Comparison of ENCODE assay signal across 8 cellular contexts in the genomic region with DNA sequence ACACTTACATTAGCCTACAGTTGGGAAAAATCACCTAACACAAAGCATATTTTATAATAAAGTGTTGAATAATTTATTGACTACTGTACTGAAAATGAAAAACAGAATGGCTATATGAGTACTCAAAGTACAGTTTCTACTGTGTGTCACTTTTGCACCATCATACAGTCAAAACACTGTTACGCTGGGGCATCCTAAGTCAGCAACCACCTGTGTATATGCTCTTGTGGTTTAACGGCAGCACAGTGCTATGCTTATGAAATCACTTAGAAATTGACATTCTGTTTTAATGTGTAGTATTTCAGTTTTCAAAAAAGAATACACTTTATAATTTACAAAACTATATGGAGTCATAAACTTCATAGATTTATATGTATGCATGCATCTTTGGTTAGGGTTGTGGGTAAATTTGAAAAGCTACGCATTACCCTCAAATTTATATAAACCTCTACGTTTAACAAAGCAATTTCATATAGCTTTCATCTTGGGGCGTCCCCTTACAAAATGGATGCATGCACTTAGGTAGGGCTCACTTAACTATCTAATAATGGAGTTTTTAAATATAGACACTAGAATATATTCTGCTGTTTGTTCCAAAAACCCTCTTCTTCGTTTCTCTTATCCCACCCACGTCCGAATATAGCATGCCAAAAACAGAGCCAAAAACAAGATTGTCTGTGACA. TPM values are rescaled to one million over a fixed set of nuclear protein-coding genes. Genes with fewer than 3 reads are reported as not detected.
DNase-seq lines count a peak whose midpoint lies in the region; ATAC-seq and TF ChIP-seq lines count a peak whose summit lies in the region.

No MANE protein-coding gene starts in this region.

- TF ChIP-seq POLR2A in ovary (IDR thresholded peaks at IDR 0.05) = no peak

- TF ChIP-seq EP300 in ovary (IDR thresholded peaks at IDR 0.05) = no peak

- H3K27ac ChIP-seq in MM.1S (ENCODE audit: low read length) (peak overlapping the region; percentile 64; the same call in 1 of the 2 replicates), colonic mucosa (no peak overlapping the region), ovary (no peak overlapping the region), substantia nigra (ENCODE audit: low read depth, low read length, poor library complexity, severe bottlenecking) (no peak overlapping the region)

- no peaks in the 10 kb centered on the region for H3K9me2 ChIP-seq in MM.1S (replicated peaks; ENCODE audit: insufficient read depth, low read length)

- H3K4me3 ChIP-seq in GM12865 (ENCODE audit: low read depth, low read length) (peak overlapping the region; percentile 67), MM.1S (ENCODE audit: low read length) (peak overlapping the region; percentile 95), colonic mucosa (peak overlapping the region; percentile 91), ovary (peak overlapping the region; percentile 43)

- DNase-seq in GM12865 (ENCODE audit: low read depth) = no peak
- DNase-seq in MM.1S = peak; percentile 50
- DNase-seq in colonic mucosa = no peak
- DNase-seq in ovary = no peak
- no peak for DNase-seq in pons (ENCODE audit: low spot score)
- DNase-seq in substantia nigra (lab: John Stamatoyannopoulos, UW) = no peak

- no peaks in the 10 kb centered on the region for H3K36me3 ChIP-seq in MM.1S (replicated peaks; ENCODE audit: insufficient read depth, low read length)
- no peaks in the 10 kb centered on the region for H3K36me3 ChIP-seq in colonic mucosa
- no peaks in the 10 kb centered on the region for H3K36me3 ChIP-seq in ovary

- intact Hi-C loops in colonic mucosa (cut with DNase I) (no loop called here), ovary (cut with DNase I) (no loop called here)

- peaks cover 35% of the 10 kb centered on the region for H3K79me2 ChIP-seq in MM.1S (ENCODE audit: low read length)

- H3K9ac ChIP-seq in MM.1S (ENCODE audit: low read length) (peak overlapping the region; percentile 82; the same call in 1 of the 2 replicates), colonic mucosa (ENCODE audit: low read depth in 2 of 2, low read length in 2 of 2) (no peak overlapping the region)

- H3K27me3 ChIP-seq in MM.1S (replicated peaks; ENCODE audit: insufficient read depth, low read length) = no peaks in the 10 kb centered on the region
- H3K27me3 ChIP-seq in colonic mucosa = no peaks in the 10 kb centered on the region
- no peaks in the 10 kb centered on the region for H3K27me3 ChIP-seq in ovary

- no peaks in the 10 kb centered on the region for H4K20me1 ChIP-seq in MM.1S (ENCODE audit: insufficient read depth, low read length)

- ATAC-seq in GM21717 (IDR thresholded peaks at IDR 0.05; ENCODE audit: unreplicated experiment) (no peak), GM18520 (IDR thresholded peaks at IDR 0.05; ENCODE audit: unreplicated experiment) (no peak)

- peak overlapping the region; percentile 67 for H3K4me2 ChIP-seq in MM.1S (ENCODE audit: low read depth, low read length)

- 47 to 49% (median 48%) methylated on average over 8 of the region's 8 CpGs for WGBS in ovary, 3 donors

- no peaks in the 10 kb centered on the region for H3K9me3 ChIP-seq in MM.1S (replicated peaks; ENCODE audit: insufficient read depth, low read length)
- H3K9me3 ChIP-seq in colonic mucosa = no peaks in the 10 kb centered on the region
- no peaks in the 10 kb centered on the region for H3K9me3 ChIP-seq in ovary

- peak overlapping the region; percentile 97 for H2AFZ ChIP-seq in MM.1S (ENCODE audit: low read length)

- TF ChIP-seq CTCF in GM12865 (IDR thresholded peaks at IDR 0.05; ENCODE audit: insufficient read depth, low read depth, low read length, missing control alignments) (no peak), MM.1S (IDR thresholded peaks at IDR 0.05; ENCODE audit: low read length) (no peak), colonic mucosa (IDR thresholded peaks at IDR 0.05) (no peak), ovary (IDR thresholded peaks at IDR 0.05) (no peak)

- H3F3A ChIP-seq in MM.1S (ENCODE audit: insufficient read depth, low read length) = no peaks in the 10 kb centered on the region

- H3K4me1 ChIP-seq in MM.1S (ENCODE audit: low read length) = 0 out of 2 replicates have a peak, but pooled peaks cover 3% of the 10 kb centered on the region
- H3K4me1 ChIP-seq in colonic mucosa = peaks cover 5% of the 10 kb centered on the region
- no peaks in the 10 kb centered on the region for H3K4me1 ChIP-seq in ovary (ENCODE audit: insufficient read depth)

RNA-seq across cellular contexts. Expression of gene NEIL3, which starts 0.7 kb away (rescaled TPM):
- 1 to 10 TPM; 2.5 to 6.1 TPM for total RNA-seq in colonic mucosa
- total RNA-seq in ovary = under 1 TPM in 4 of 7 donors, not detected in 3; 0.12 to 0.27 (median 0.24) TPM
- polyA plus RNA-seq in ovary = under 1 TPM; 0.10 to 0.52 TPM

Comparison
In these comparisons a context has a peak if more than half of its experiments do, and no peak if none do; other contexts are left out.
1. H3K4me3 ChIP-seq: peak in every context shown above with its lines; median percentile 95 in MM.1S; 91 in colonic mucosa; 67 in GM12865; 43 in ovary.